In genomic region chr7:100215895-100216294, GRCh38 we compare ENCODE assay signal across 2 cellular contexts.
TF ChIP-seq lines count a peak whose summit lies in the region.

No MANE protein-coding gene starts in this region.

TF ChIP-seq in liver, 16 proteins besides CTCF, POLR2A, EP300 and RAD21:
- TF ChIP-seq MAX (IDR thresholded peaks at IDR 0.05), result peak; percentile 88
- no peak for TF ChIP-seq FOXA2 (IDR thresholded peaks at IDR 0.05)
- TF ChIP-seq ZBTB33 (IDR thresholded peaks at IDR 0.05), result no peak
- TF ChIP-seq GABPA (IDR thresholded peaks at IDR 0.05 in 1 of 2, conservative IDR thresholded peaks at IDR 0.05 in 1 of 2), result peak in 1 of 2 donors; percentile 49
- TF ChIP-seq JUND (IDR thresholded peaks at IDR 0.05), result no peak
- TF ChIP-seq REST (IDR thresholded peaks at IDR 0.05), result no peak
- peak; percentile 18 to 64 for TF ChIP-seq HNF4A (conservative IDR thresholded peaks at IDR 0.05)
- TF ChIP-seq RXRA (IDR thresholded peaks at IDR 0.05), result peak in 1 of 2 donors; percentile 56
- TF ChIP-seq SP1 (IDR thresholded peaks at IDR 0.05), result no peak
- no peak for TF ChIP-seq NR2F2 (IDR thresholded peaks at IDR 0.05)
- TF ChIP-seq TAF1 (conservative IDR thresholded peaks at IDR 0.05), result no peak
- TF ChIP-seq YY1 (IDR thresholded peaks at IDR 0.05), result peak; percentile 81
- TF ChIP-seq EGR1 (IDR thresholded peaks at IDR 0.05; ENCODE audit: low read depth in 2 of 2), result peak in 1 of 2 donors; percentile 34
- TF ChIP-seq HNF4G (IDR thresholded peaks at IDR 0.05), result no peak

TF ChIP-seq in HepG2, 621 proteins besides CTCF, POLR2A, EP300 and RAD21:
- TF ChIP-seq ZNF605 (CRISPR knock-in tag; IDR thresholded peaks at IDR 0.05) (no peak), TIGD3 (CRISPR knock-in tag; IDR thresholded peaks at IDR 0.05; ENCODE audit: borderline replicate concordance) (no peak), BCL3 (CRISPR knock-in tag; IDR thresholded peaks at IDR 0.05) (no peak)
